Comparison of ENCODE assay signal across 11 cellular contexts in the genomic region with DNA sequence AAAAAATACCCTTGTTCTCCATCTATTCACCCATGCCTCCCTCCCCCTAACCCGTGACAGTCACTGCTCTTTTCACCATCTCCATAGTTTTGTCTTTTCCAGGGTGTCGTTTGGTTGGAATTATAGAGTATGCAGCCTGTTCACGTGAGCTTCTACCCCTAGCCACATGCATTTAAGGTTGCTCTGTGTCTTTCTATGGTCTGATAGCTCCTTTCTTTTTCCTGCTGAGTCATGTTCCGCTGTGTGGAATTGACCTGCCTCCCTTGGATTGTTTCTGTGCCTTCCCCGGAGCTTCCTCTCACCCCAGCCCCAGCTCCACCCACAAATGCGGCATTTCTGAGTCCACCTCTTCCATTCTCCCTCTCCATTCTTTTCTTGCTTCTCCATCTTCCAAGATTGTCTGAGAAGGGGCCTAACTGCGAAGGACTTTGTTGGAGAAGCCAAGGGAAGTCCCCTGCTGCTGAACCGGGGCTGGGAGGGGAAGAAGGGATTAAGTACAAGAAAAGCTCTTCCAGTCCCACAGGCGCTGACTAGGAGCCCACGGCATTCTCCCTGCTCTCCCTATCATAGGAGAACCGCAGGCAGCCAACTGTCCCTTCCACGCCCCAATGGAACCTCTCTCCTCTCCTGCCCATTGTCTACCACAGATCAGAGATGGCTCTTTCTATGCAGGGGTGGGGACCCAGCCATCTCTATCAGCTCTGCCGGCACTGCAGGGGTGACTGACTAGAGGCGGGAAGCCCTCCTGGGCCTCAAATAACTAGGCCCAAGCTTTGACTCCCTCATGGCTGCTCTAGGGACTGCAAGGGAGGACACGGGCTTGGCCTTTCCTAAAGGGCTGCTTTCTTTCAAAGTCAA.
DNase-seq lines count a peak whose midpoint lies in the region; ATAC-seq and TF ChIP-seq lines count a peak whose summit lies in the region.
"Had no signal": no experiment of that assay in that cellular context is flagged by ENCODE, and none has a peak within 500 bp of the region (broad histone marks: within the 10 kb centered on the region; RNA-seq: fewer than 3 reads in every experiment).

No MANE protein-coding gene starts in this region.

- TF ChIP-seq CTCF in WTC11 (IDR thresholded peaks at IDR 0.05), result no peak
- TF ChIP-seq CTCF in hepatocyte (IDR thresholded peaks at IDR 0.05; ENCODE audit: poor library complexity), result no peak
- no peak for TF ChIP-seq CTCF in smooth muscle cell (IDR thresholded peaks at IDR 0.05; ENCODE audit: borderline replicate concordance, insufficient read depth, poor library complexity, severe bottlenecking)

- POLR2A ChIA-PET in WTC11 (lab: Charles Lee), result no interaction called here

- no peak overlapping the region for H3K9ac ChIP-seq in smooth muscle cell (ENCODE audit: low read depth)

- H2AFZ ChIP-seq in hepatocyte (no peak overlapping the region), smooth muscle cell (ENCODE audit: low read depth) (no peak overlapping the region)

- CTCF ChIA-PET in WTC11 (lab: Charles Lee), result interaction anchor here (1.0 to 5.2 kb wide), 4 partner anchors 10 to 182 kb away, joined by 3 to 26 read pairs (median 6); no protein-coding TSS in a partner anchor

- no peak overlapping the region for H3K27ac Mint-ChIP-seq in WTC11
- H3K27ac Mint-ChIP-seq: activated T-helper 1 cell treated with anti-CD3 and anti-CD28 coated beads, Interleukin-12 subunit alpha, Interleukin-12 subunit beta, Interleukin-2, Interleukin-4 antibody, amounts not matched to agents 30 ng/mL and 10 ng/mL and 1 ng/mL, durations not matched to agents 14 hours and 24 hours and 36 hours had no signal

- in situ Hi-C loops in KBM-7 (cut with MboI; ENCODE audit: low pct_unique_long_range_greater_than_20kb, low sequenced_read_pairs), result no loop called here

- 83% methylated on average over 15 of the region's 15 CpGs for WGBS in hepatocyte (ENCODE audit: low lambda C conversion rate, missing lambda C conversion rate)
- WGBS in smooth muscle cell (ENCODE audit: low lambda C conversion rate), result 63% methylated on average over 15 of the region's 15 CpGs

- no peaks in the 10 kb centered on the region for H3K9me3 Mint-ChIP-seq in WTC11
- H3K9me3 Mint-ChIP-seq: activated T-helper 1 cell treated with anti-CD3 and anti-CD28 coated beads, Interleukin-12 subunit alpha, Interleukin-12 subunit beta, Interleukin-2, Interleukin-4 antibody, amounts not matched to agents 30 ng/mL and 10 ng/mL and 1 ng/mL, durations not matched to agents 14 hours and 24 hours and 36 hours had no signal

- H4K20me1 ChIP-seq in hepatocyte (ENCODE audit: insufficient read depth, poor library complexity, severe bottlenecking) (no peaks in the 10 kb centered on the region), smooth muscle cell (ENCODE audit: low read depth) (no peaks in the 10 kb centered on the region)

- peak; percentile 9; the same call in 1 of the 2 replicates for ATAC-seq in WTC11

- H3K27me3 ChIP-seq in hepatocyte (no peaks in the 10 kb centered on the region), smooth muscle cell (ENCODE audit: low read depth) (no peaks in the 10 kb centered on the region)

- H3K36me3 ChIP-seq in hepatocyte (replicated peaks; ENCODE audit: insufficient read depth, low read depth), result no peaks in the 10 kb centered on the region
- no peaks in the 10 kb centered on the region for H3K36me3 ChIP-seq in smooth muscle cell (ENCODE audit: low read depth)

- H3K27ac ChIP-seq in hepatocyte (peak overlapping the region; percentile 86), smooth muscle cell (ENCODE audit: low read depth) (peak overlapping the region; percentile 54)

- H3K9me2 ChIP-seq in hepatocyte (replicated peaks; ENCODE audit: insufficient read depth), result no peaks in the 10 kb centered on the region

- no peak overlapping the region for H3K4me3 Mint-ChIP-seq in WTC11
- H3K4me3 Mint-ChIP-seq: activated T-helper 1 cell treated with anti-CD3 and anti-CD28 coated beads, Interleukin-12 subunit alpha, Interleukin-12 subunit beta, Interleukin-2, Interleukin-4 antibody, amounts not matched to agents 30 ng/mL and 10 ng/mL and 1 ng/mL, durations not matched to agents 14 hours and 24 hours and 36 hours had no signal

- no peak overlapping the region for H3K4me2 ChIP-seq in hepatocyte
- H3K4me2 ChIP-seq in smooth muscle cell, result no peak overlapping the region

- H3K36me3 Mint-ChIP-seq in WTC11, result peaks cover 5% of the 10 kb centered on the region

- no peaks in the 10 kb centered on the region for H3K27me3 Mint-ChIP-seq in WTC11 (ENCODE audit: low read depth)

- H3K4me1 Mint-ChIP-seq in WTC11, result peaks cover 37% of the 10 kb centered on the region

- H3F3A ChIP-seq in smooth muscle cell (ENCODE audit: low read depth), result no peaks in the 10 kb centered on the region

- H3K4me1 ChIP-seq in hepatocyte (ENCODE audit: insufficient read depth) (peaks cover 21% of the 10 kb centered on the region), smooth muscle cell (ENCODE audit: low read depth) (peaks cover 27% of the 10 kb centered on the region)

- H3K9me3 ChIP-seq in hepatocyte (ENCODE audit: low read depth), result no peaks in the 10 kb centered on the region
- H3K9me3 ChIP-seq in smooth muscle cell (replicated peaks; ENCODE audit: low read depth), result no peaks in the 10 kb centered on the region

- DNase-seq in HK-2 (ENCODE audit: unreplicated experiment) (peak; percentile 59), WTC11 (ENCODE audit: low spot score) (no peak), hepatocyte (ENCODE audit: low spot score) (no peak), smooth muscle cell (lab: John Stamatoyannopoulos, UW; ENCODE audit: unreplicated experiment) (no peak), Kasumi-1 (lab: John Stamatoyannopoulos, UW) (no peak), NCI-H2029 treated with DMSO at 0.1 percent for 48 hours (lab: John Stamatoyannopoulos, UW) (no peak), KBM-7 (no peak)
- DNase-seq in stimulated activated CD4-positive, alpha-beta T cell treated with anti-CD3 and anti-CD28 coated beads, Interleukin-15, amount 100 ng/mL, for 24 hours, result no peak
- DNase-seq: DND-41, NCI-H1105 had no signal

- H3K4me3 ChIP-seq in hepatocyte (no peak overlapping the region), smooth muscle cell (no peak overlapping the region)

- H3K79me2 ChIP-seq in hepatocyte (no peaks in the 10 kb centered on the region), smooth muscle cell (ENCODE audit: low read depth) (no peaks in the 10 kb centered on the region)

TF ChIP-seq in WTC11, 78 proteins besides CTCF, POLR2A, EP300 and RAD21:
- TF ChIP-seq NFE2L1 (CRISPR knock-in tag; IDR thresholded peaks at IDR 0.05) (peak; percentile 73; the same call in 1 of the 2 replicates), GRHL2 (CRISPR knock-in tag; IDR thresholded peaks at IDR 0.05; ENCODE audit: insufficient replicate concordance, severe bottlenecking) (no peak), CREM (CRISPR knock-in tag; IDR thresholded peaks at IDR 0.05) (no peak), EMX1 (CRISPR knock-in tag; IDR thresholded peaks at IDR 0.05) (no peak), OVOL2 (CRISPR knock-in tag; IDR thresholded peaks at IDR 0.05; ENCODE audit: borderline replicate concordance) (no peak), SOX15 (CRISPR knock-in tag; IDR thresholded peaks at IDR 0.05) (no peak)
- TF ChIP-seq, protein P1, sequence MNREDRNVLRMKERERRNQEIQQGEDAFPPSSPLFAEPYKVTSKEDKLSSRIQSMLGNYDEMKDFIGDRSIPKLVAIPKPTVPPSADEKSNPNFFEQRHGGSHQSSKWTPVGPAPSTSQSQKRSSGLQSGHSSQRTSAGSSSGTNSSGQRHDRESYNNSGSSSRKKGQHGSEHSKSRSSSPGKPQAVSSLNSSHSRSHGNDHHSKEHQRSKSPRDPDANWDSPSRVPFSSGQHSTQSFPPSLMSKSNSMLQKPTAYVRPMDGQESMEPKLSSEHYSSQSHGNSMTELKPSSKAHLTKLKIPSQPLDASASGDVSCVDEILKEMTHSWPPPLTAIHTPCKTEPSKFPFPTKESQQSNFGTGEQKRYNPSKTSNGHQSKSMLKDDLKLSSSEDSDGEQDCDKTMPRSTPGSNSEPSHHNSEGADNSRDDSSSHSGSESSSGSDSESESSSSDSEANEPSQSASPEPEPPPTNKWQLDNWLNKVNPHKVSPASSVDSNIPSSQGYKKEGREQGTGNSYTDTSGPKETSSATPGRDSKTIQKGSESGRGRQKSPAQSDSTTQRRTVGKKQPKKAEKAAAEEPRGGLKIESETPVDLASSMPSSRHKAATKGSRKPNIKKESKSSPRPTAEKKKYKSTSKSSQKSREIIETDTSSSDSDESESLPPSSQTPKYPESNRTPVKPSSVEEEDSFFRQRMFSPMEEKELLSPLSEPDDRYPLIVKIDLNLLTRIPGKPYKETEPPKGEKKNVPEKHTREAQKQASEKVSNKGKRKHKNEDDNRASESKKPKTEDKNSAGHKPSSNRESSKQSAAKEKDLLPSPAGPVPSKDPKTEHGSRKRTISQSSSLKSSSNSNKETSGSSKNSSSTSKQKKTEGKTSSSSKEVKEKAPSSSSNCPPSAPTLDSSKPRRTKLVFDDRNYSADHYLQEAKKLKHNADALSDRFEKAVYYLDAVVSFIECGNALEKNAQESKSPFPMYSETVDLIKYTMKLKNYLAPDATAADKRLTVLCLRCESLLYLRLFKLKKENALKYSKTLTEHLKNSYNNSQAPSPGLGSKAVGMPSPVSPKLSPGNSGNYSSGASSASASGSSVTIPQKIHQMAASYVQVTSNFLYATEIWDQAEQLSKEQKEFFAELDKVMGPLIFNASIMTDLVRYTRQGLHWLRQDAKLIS (CRISPR knock-in tag; IDR thresholded peaks at IDR 0.05; ENCODE audit: borderline replicate concordance), result no peak
